28 cellular contexts compared by ENCODE assay signal in the genomic region with DNA sequence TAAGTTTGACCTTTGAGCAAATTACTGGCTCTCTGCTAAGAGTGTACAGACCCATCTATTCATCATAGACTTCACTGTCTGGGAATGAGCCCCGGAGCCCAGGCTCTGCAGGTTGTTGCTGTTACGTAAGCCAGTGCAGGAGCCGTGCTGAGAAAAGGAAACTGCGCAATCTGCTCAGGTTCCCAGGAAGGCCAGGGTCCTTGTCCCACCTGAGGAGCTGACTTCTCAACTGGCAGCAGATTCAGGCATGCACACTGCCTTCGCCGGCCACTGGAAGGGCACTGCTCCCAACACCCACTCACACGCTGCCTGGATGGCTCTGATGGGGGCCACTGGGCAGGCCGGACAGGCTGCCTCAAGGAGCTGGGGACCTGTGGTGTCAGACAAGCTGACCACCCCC. TPM values are rescaled to one million over a fixed set of nuclear protein-coding genes. Genes with fewer than 3 reads are reported as not detected.
DNase-seq lines count a peak whose midpoint lies in the region; ATAC-seq, FAIRE-seq and TF ChIP-seq lines count a peak whose summit lies in the region.
"Had no signal": no experiment of that assay in that cellular context is flagged by ENCODE, and none has a peak within 500 bp of the region (broad histone marks: within the 10 kb centered on the region; RNA-seq: fewer than 3 reads in every experiment).

No MANE protein-coding gene starts in this region.

- H3K4me3 ChIP-seq in body of pancreas = no peak overlapping the region
- H3K4me3 ChIP-seq in kidney (ENCODE audit: low read length in 2 of 2) = no peak overlapping the region
- H3K4me3 ChIP-seq in small intestine (ENCODE audit: low read depth in 1 of 2, low read length in 2 of 2) = no peak overlapping the region
- H3K4me3 ChIP-seq: cardiac muscle cell, SJSA1, thyroid gland had no signal

- TF ChIP-seq CTCF in body of pancreas (IDR thresholded peaks at IDR 0.05) (no peak), kidney (IDR thresholded peaks at IDR 0.05; ENCODE audit: borderline replicate concordance, extremely low read depth, insufficient read depth) (no peak)

- H3K36me3 ChIP-seq in body of pancreas (replicated peaks in 1 of 2; ENCODE audit: insufficient read depth in 1 of 2, low read depth in 2 of 2) = no peaks in the 10 kb centered on the region
- no peaks in the 10 kb centered on the region for H3K36me3 ChIP-seq in kidney (ENCODE audit: control insufficient read depth in 1 of 2, insufficient read depth in 2 of 2, low read length in 2 of 2)
- no peaks in the 10 kb centered on the region for H3K36me3 ChIP-seq in small intestine (ENCODE audit: control insufficient read depth in 2 of 2, insufficient read depth in 2 of 2, low read length in 2 of 2)
- H3K36me3 ChIP-seq: cardiac muscle cell, SJSA1, thyroid gland had no signal

- peaks cover 4% of the 10 kb centered on the region for H3K4me1 Mint-ChIP-seq in activated naive CD4-positive, alpha-beta T cell treated with anti-CD3 and anti-CD28 coated beads for 36 hours (ENCODE audit: low read depth)

- H3K9me3 Mint-ChIP-seq in activated naive CD4-positive, alpha-beta T cell treated with anti-CD3 and anti-CD28 coated beads for 36 hours = no peaks in the 10 kb centered on the region
- H3K9me3 Mint-ChIP-seq: activated T-cell treated with anti-CD3 and anti-CD28 coated beads, Interleukin-2, amount 50 U/mL, for 4 hours; CD4-positive, CD25-positive, alpha-beta regulatory T cell; naive thymus-derived CD4-positive, alpha-beta T cell; stimulated activated naive CD8-positive, alpha-beta T cell treated with anti-CD3 and anti-CD28 coated beads, Interleukin-15, Interleukin-2, amounts not matched to agents 100 ng/mL and 50 ng/mL, for 24 hours; T-cell had no signal

- H3K9ac ChIP-seq in kidney (ENCODE audit: low read length in 2 of 2) = no peak overlapping the region

- no peaks in the 10 kb centered on the region for H3K36me3 Mint-ChIP-seq in activated naive CD4-positive, alpha-beta T cell treated with anti-CD3 and anti-CD28 coated beads for 36 hours (ENCODE audit: low read depth)

- FAIRE-seq in kidney (lab: Jason Lieb, UNC) = no peak
- FAIRE-seq in small intestine (lab: Jason Lieb, UNC) = no peak
- FAIRE-seq: endothelial cell of umbilical vein, GM19239, TTC549 had no signal

- peak; percentile 9 for DNase-seq in DMS53 (lab: John Stamatoyannopoulos, UW)
- DNase-seq in DMS53 treated with DMSO at 0.1 percent for 48 hours (lab: John Stamatoyannopoulos, UW; ENCODE audit: unreplicated experiment) = no peak
- DNase-seq in body of pancreas = peak; percentile 73 to 89 (median 83)
- no peak for DNase-seq in kidney
- peak; percentile 65 for DNase-seq in small intestine
- DNase-seq in iPS-NIHi11 (ENCODE audit: low spot score) = no peak
- no peak for DNase-seq in activated naive CD4-positive, alpha-beta T cell treated with anti-CD3 and anti-CD28 coated beads for 36 hours
- DNase-seq in effector CD8-positive, alpha-beta T cell (lab: John Stamatoyannopoulos, UW) = no peak
- DNase-seq: activated CD8-positive, alpha-beta memory T cell treated with anti-CD3 and anti-CD28 coated beads for 24 hours; activated naive CD4-positive, alpha-beta T cell; activated T-cell treated with anti-CD3 and anti-CD28 coated beads, Interleukin-2, amount 50 U/mL, for 4 hours; amniotic stem cell; CD4-positive, CD25-positive, alpha-beta regulatory T cell; glutamatergic neuron; left colon; naive thymus-derived CD4-positive, alpha-beta T cell; NCI-H1105; right cardiac atrium; stimulated activated CD4-positive, alpha-beta T cell treated with anti-CD3 and anti-CD28 coated beads, Interleukin-15, amount 100 ng/mL, for 24 hours; T-cell; thyroid gland had no signal

- intact Hi-C loops in body of pancreas (cut with DNase I) (no loop called here), kidney (cut with DNase I) (no loop called here)
- intact Hi-C loops in activated naive CD4-positive, alpha-beta T cell treated with anti-CD3 and anti-CD28 coated beads for 36 hours (cut with micrococcal nuclease) = no loop called here

- WGBS in body of pancreas, 2 donors = 19 to 25% methylated on average over 3 to 8 of the region's 8 CpGs
- 47 to 71% (median 47%) methylated on average over 8 of the region's 8 CpGs for WGBS in small intestine, 3 donors

- no peaks in the 10 kb centered on the region for H3K27me3 Mint-ChIP-seq in activated naive CD4-positive, alpha-beta T cell treated with anti-CD3 and anti-CD28 coated beads for 36 hours (ENCODE audit: low read depth)
- H3K27me3 Mint-ChIP-seq: CD4-positive, CD25-positive, alpha-beta regulatory T cell; stimulated activated naive CD8-positive, alpha-beta T cell treated with anti-CD3 and anti-CD28 coated beads, Interleukin-15, Interleukin-2, amounts not matched to agents 100 ng/mL and 50 ng/mL, for 24 hours; T-cell had no signal

- no peaks in the 10 kb centered on the region for H3K9me3 ChIP-seq in body of pancreas
- no peaks in the 10 kb centered on the region for H3K9me3 ChIP-seq in kidney (ENCODE audit: control insufficient read depth in 1 of 2, low read length in 2 of 2)
- no peaks in the 10 kb centered on the region for H3K9me3 ChIP-seq in small intestine (ENCODE audit: control insufficient read depth, low read depth)
- H3K9me3 ChIP-seq: SJSA1, thyroid gland had no signal

- H3K27ac ChIP-seq in body of pancreas (peak overlapping the region; percentile 74 to 92 (median 84)), kidney (ENCODE audit: low read depth in 2 of 2, low read length in 2 of 2) (peak overlapping the region; percentile 63 to 73), small intestine (ENCODE audit: low read depth in 1 of 2, low read length in 1 of 2) (peak overlapping the region; percentile 65 to 92)
- H3K27ac ChIP-seq: 22Rv1, cardiac muscle cell, SJSA1 had no signal

- CTCF ChIA-PET in activated naive CD4-positive, alpha-beta T cell treated with anti-CD3 and anti-CD28 coated beads for 36 hours (lab: Charles Lee) = interaction anchor here (1.7 kb wide), 1 partner anchor 8 kb away, joined by 4 read pairs; no protein-coding TSS in a partner anchor

- TF ChIP-seq POLR2A in body of pancreas (IDR thresholded peaks at IDR 0.05) = peak in 2 of 3 donors; percentile 42 to 48

- no peaks in the 10 kb centered on the region for H3K27me3 ChIP-seq in body of pancreas
- H3K27me3 ChIP-seq in small intestine (ENCODE audit: control insufficient read depth in 2 of 2, insufficient read depth in 2 of 2, low read length in 2 of 2) = no peaks in the 10 kb centered on the region
- H3K27me3 ChIP-seq: cardiac muscle cell, SJSA1, thyroid gland had no signal

- H3K4me1 ChIP-seq in body of pancreas (peaks cover 69% of the 10 kb centered on the region), kidney (ENCODE audit: control insufficient read depth in 1 of 2, insufficient read depth in 1 of 2, low read depth in 1 of 2, low read length in 2 of 2) (peaks cover 18 to 36% of the 10 kb centered on the region in 2 donors), small intestine (ENCODE audit: control insufficient read depth in 2 of 2, insufficient read depth in 1 of 2, low read depth in 1 of 2, low read length in 1 of 2) (peaks cover 9 to 28% of the 10 kb centered on the region in 2 donors)

- no peak overlapping the region for H3K27ac Mint-ChIP-seq in activated naive CD4-positive, alpha-beta T cell treated with anti-CD3 and anti-CD28 coated beads for 36 hours
- H3K27ac Mint-ChIP-seq: CD4-positive, CD25-positive, alpha-beta regulatory T cell; naive thymus-derived CD4-positive, alpha-beta T cell; stimulated activated naive CD8-positive, alpha-beta T cell treated with anti-CD3 and anti-CD28 coated beads, Interleukin-15, Interleukin-2, amounts not matched to agents 100 ng/mL and 50 ng/mL, for 24 hours; T-cell had no signal

- no peak overlapping the region for H3K4me3 Mint-ChIP-seq in activated naive CD4-positive, alpha-beta T cell treated with anti-CD3 and anti-CD28 coated beads for 36 hours
- H3K4me3 Mint-ChIP-seq: activated T-cell treated with anti-CD3 and anti-CD28 coated beads, Interleukin-2, amount 50 U/mL, for 4 hours; CD4-positive, CD25-positive, alpha-beta regulatory T cell; naive thymus-derived CD4-positive, alpha-beta T cell; stimulated activated naive CD8-positive, alpha-beta T cell treated with anti-CD3 and anti-CD28 coated beads, Interleukin-15, Interleukin-2, amounts not matched to agents 100 ng/mL and 50 ng/mL, for 24 hours; T-cell had no signal

- ATAC-seq in body of pancreas = peak; percentile 68
- ATAC-seq: activated T-cell treated with anti-CD3 and anti-CD28 coated beads, Interleukin-2, amount 50 U/mL, for 4 hours; left colon; naive thymus-derived CD4-positive, alpha-beta T cell; T-cell had no signal

RNA-seq across cellular contexts. Expression of gene RCAN1, which starts 19.5 kb away (rescaled TPM):
- total RNA-seq in body of pancreas (10 to 100 TPM; 20.8 to 29.0 TPM), kidney (31.3 TPM)
- polyA plus RNA-seq in kidney (ENCODE audit: insufficient read depth, low read depth, low replicate concordance) (55.3 TPM), small intestine (10 to 100 TPM; 23.6 to 38.9 (median 31.6) TPM)
- 1 to 10 TPM; 2.3 to 2.9 TPM for total RNA-seq in activated naive CD4-positive, alpha-beta T cell treated with anti-CD3 and anti-CD28 coated beads for 36 hours

Comparison
In these comparisons a context has a peak if more than half of its experiments do, and no peak if none do; other contexts are left out.
1. DNase-seq: peak in DMS53 (single experiment), body of pancreas (4 of 4) and small intestine (single experiment); none in DMS53 treated with DMSO at 0.1 percent for 48 hours (single experiment), kidney (single experiment), iPS-NIHi11 (single experiment), activated naive CD4-positive, alpha-beta T cell treated with anti-CD3 and anti-CD28 coated beads for 36 hours (single experiment) and effector CD8-positive, alpha-beta T cell (single experiment).
2. Peak in every context shown above with its lines, with median percentiles within 50 percentile points of each other: H3K27ac ChIP-seq.